In the genomic region with DNA sequence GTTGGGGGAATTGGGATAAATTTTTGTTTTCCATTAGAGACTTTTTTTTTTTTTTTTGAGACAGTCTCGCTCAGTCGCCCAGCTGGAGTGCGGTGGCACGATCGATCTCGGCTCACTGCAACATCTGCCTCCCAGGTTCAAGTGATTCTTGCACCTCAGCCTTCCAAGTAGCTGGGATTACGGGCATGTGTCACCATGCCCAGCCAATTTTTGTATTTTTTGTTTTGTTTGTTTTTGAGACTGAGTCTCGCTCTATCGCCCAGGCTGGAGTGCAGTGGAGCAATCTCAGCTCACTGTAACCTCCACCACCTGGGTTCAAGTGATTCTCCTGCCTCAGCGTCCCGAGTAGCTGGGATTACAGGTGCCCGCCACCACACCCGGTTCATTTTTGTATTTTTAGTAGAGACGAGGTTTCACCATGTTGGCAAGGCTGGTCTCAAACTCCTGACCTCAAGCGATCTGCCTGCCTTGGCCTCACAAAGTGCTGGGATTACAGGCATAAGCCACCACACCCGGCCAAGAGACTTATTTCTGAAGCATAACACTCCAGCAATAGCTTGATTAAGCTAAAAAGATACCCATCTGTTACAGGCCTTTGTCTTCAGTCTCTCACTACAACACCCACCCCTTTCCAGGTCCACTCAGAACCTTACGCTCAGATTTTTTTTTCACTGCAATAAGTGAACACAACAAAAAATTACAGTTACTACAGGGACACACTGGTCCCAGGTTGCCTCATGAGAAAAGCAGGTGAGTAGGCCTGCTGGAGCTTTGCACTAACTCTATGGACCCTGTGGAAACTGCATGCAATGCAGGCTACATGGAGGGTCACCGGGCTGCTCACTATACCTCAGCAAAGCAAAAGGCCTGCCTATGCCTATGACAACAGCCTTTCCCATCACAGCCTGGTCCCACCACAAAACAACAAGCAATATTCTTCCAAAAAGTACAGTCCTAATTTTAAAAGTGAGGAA, we compare ENCODE assay signal across 11 cellular contexts. TPM values are rescaled to one million over a fixed set of nuclear protein-coding genes. Genes with fewer than 3 reads are reported as not detected.
A peak's percentile ranks its signal among the peaks of the same experiment; 100 is the strongest.
DNase-seq lines count a peak whose midpoint lies in the region; FAIRE-seq and TF ChIP-seq lines count a peak whose summit lies in the region.
"Had no signal": no experiment of that assay in that cellular context is flagged by ENCODE, and none has a peak within 500 bp of the region (broad histone marks: within the 10 kb centered on the region; RNA-seq: fewer than 3 reads in every experiment).

No MANE protein-coding gene starts in this region.

- no peak overlapping the region for H3K4me3 ChIP-seq in neural progenitor cell

- no peaks in the 10 kb centered on the region for H3K9me3 ChIP-seq in neural progenitor cell (ENCODE audit: low read depth)

- no peaks in the 10 kb centered on the region for H3K27me3 ChIP-seq in neural progenitor cell

- H3K4me2 ChIP-seq in neural progenitor cell = no peak overlapping the region

- H3K27me3 Mint-ChIP-seq in chondrocyte (ENCODE audit: low read depth) = no peaks in the 10 kb centered on the region
- H3K27me3 Mint-ChIP-seq in neural progenitor cell (ENCODE audit: insufficient read depth, low read depth) = no peaks in the 10 kb centered on the region
- H3K27me3 Mint-ChIP-seq: naive B cell had no signal

- peaks cover 100% of the 10 kb centered on the region for H4K20me1 ChIP-seq in neural progenitor cell (ENCODE audit: low read depth)

- no peak for TF ChIP-seq POLR2A in GM12891 (IDR thresholded peaks at IDR 0.05; ENCODE audit: low read depth, low read length)

- no peak overlapping the region for H3K9ac ChIP-seq in neural progenitor cell

- H2AFZ ChIP-seq in neural progenitor cell (replicated peaks) = no peak overlapping the region

- peaks cover 85% of the 10 kb centered on the region for H3K4me1 Mint-ChIP-seq in chondrocyte (ENCODE audit: low read depth)
- H3K4me1 Mint-ChIP-seq in neural progenitor cell = peaks cover 18% of the 10 kb centered on the region

- H3K27ac Mint-ChIP-seq in chondrocyte (ENCODE audit: unreplicated experiment) (peak overlapping the region; percentile 89), neural progenitor cell (peak overlapping the region; percentile 22)

- H3K36me3 Mint-ChIP-seq in chondrocyte (ENCODE audit: low read depth) (no peaks in the 10 kb centered on the region), neural progenitor cell (peaks cover 33% of the 10 kb centered on the region)

- peaks cover 4% of the 10 kb centered on the region for H3F3A ChIP-seq in neural progenitor cell (ENCODE audit: low read depth)

- H3K27ac ChIP-seq in neural progenitor cell = no peak overlapping the region

- TF ChIP-seq CTCF in chondrocyte (IDR thresholded peaks at IDR 0.05) (no peak), neural progenitor cell (IDR thresholded peaks at IDR 0.05) (no peak)

- H3K36me3 ChIP-seq in neural progenitor cell = no peaks in the 10 kb centered on the region

- DNase-seq in DMS 273 (lab: John Stamatoyannopoulos, UW; ENCODE audit: unreplicated experiment) = peak; percentile 76
- peak; percentile 94 for DNase-seq in NCI-H2171 (lab: John Stamatoyannopoulos, UW)
- no peak for DNase-seq in chondrocyte (ENCODE audit: low spot score)
- DNase-seq in neural progenitor cell (ENCODE audit: low spot score) = no peak
- no peak for DNase-seq in GM12891 (ENCODE audit: insufficient read length, low spot score)
- no peak for DNase-seq in NCI-H526 treated with DMSO at 0.1 percent for 48 hours (lab: John Stamatoyannopoulos, UW)
- no peak for DNase-seq in stimulated activated naive CD4-positive, alpha-beta T cell treated with Interleukin-2 at 50 U/mL for 16 hours (lab: John Stamatoyannopoulos, UW)
- DNase-seq in AG20443 (ENCODE audit: low spot score) = no peak
- DNase-seq: anterior cingulate cortex, naive B cell, NCI-H2081 had no signal

- no peaks in the 10 kb centered on the region for H3K9me3 Mint-ChIP-seq in chondrocyte (ENCODE audit: low read depth)
- peaks cover 10% of the 10 kb centered on the region for H3K9me3 Mint-ChIP-seq in neural progenitor cell
- H3K9me3 Mint-ChIP-seq: naive B cell had no signal

- H3K4me3 Mint-ChIP-seq in chondrocyte (ENCODE audit: unreplicated experiment) (peak overlapping the region; percentile 31), neural progenitor cell (no peak overlapping the region)

- H3K79me2 ChIP-seq in neural progenitor cell (ENCODE audit: low read depth) = peaks cover 100% of the 10 kb centered on the region

- peaks cover 13% of the 10 kb centered on the region for H3K4me1 ChIP-seq in neural progenitor cell

- FAIRE-seq in GM12891 (lab: Jason Lieb, UNC) = no peak

TF ChIP-seq in GM12891, 5 proteins besides CTCF, POLR2A, EP300 and RAD21:
- TF ChIP-seq SPI1 (IDR thresholded peaks at IDR 0.05; ENCODE audit: low read depth, low read length) (no peak), TAF1 (IDR thresholded peaks at IDR 0.05; ENCODE audit: low read depth, low read length) (no peak), POLR2AphosphoS5 (IDR thresholded peaks at IDR 0.05; ENCODE audit: low read depth, low read length) (no peak), PAX5 (IDR thresholded peaks at IDR 0.05; ENCODE audit: insufficient read depth, low read length, severe bottlenecking) (no peak), POU2F2 (IDR thresholded peaks at IDR 0.05; ENCODE audit: low read depth, low read length) (no peak)

RNA-seq across cellular contexts. Expression of a gene that starts 34.6 kb away (rescaled TPM):
- 61.4 to 75.8 TPM (median 68.8 TPM) in 3 replicates for total RNA-seq in chondrocyte
- 114 and 136 TPM in 2 replicates for total RNA-seq in neural progenitor cell (ENCODE audit: low replicate concordance)
- polyA plus RNA-seq in GM12891 (2012; ENCODE audit: low read depth, missing spikeins) = 16.8 TPM

Comparison
In these comparisons a context has a peak if more than half of its experiments do, and no peak if none do; other contexts are left out.
1. DNase-seq: peak in DMS 273 (single experiment) and NCI-H2171 (single experiment); none in chondrocyte (single experiment), neural progenitor cell (single experiment), GM12891 (single experiment), NCI-H526 treated with DMSO at 0.1 percent for 48 hours (single experiment), stimulated activated naive CD4-positive, alpha-beta T cell treated with Interleukin-2 at 50 U/mL for 16 hours (single experiment) and AG20443 (single experiment).